In genomic region chr21:20998456-20998789, GRCh38 we compare ENCODE assay signal across 8 cellular contexts. TPM values are rescaled to one million over a fixed set of nuclear protein-coding genes. Genes with fewer than 3 reads are reported as not detected.
DNase-seq lines count a peak whose midpoint lies in the region; ATAC-seq and TF ChIP-seq lines count a peak whose summit lies in the region.

No MANE protein-coding gene starts in this region.

- H3K4me1 ChIP-seq in CD4-positive, CD25-positive, alpha-beta regulatory T cell (ENCODE audit: control insufficient read depth, insufficient read depth, low read length, poor library complexity, severe bottlenecking): peaks cover 3% of the 10 kb centered on the region
- H3K4me1 ChIP-seq in duodenal mucosa (ENCODE audit: control insufficient read depth in 1 of 2, insufficient read depth in 2 of 2, low read length in 2 of 2): peaks cover 0 to 3% of the 10 kb centered on the region in 2 donors

- H3K4me1 Mint-ChIP-seq in CD4-positive, CD25-positive, alpha-beta regulatory T cell: peaks cover 0 to 13% (median 2%) of the 10 kb centered on the region in 4 donors
- peaks cover 0 to 15% of the 10 kb centered on the region in 2 donors for H3K4me1 Mint-ChIP-seq in natural killer cell treated with Interleukin-12 subunit alpha and Interleukin-12 subunit beta and Interleukin-15 and Interleukin-18, amount 100 ng/mL, for 72 hours (ENCODE audit: low read depth in 2 of 2)

- H3K36me3 Mint-ChIP-seq in CD4-positive, CD25-positive, alpha-beta regulatory T cell: no peaks in the 10 kb centered on the region
- no peaks in the 10 kb centered on the region for H3K36me3 Mint-ChIP-seq in natural killer cell treated with Interleukin-12 subunit alpha and Interleukin-12 subunit beta and Interleukin-15 and Interleukin-18, amount 100 ng/mL, for 72 hours

- no peak for DNase-seq in CD4-positive, CD25-positive, alpha-beta regulatory T cell
- DNase-seq in natural killer cell treated with Interleukin-12 subunit alpha and Interleukin-12 subunit beta and Interleukin-15 and Interleukin-18, amount 100 ng/mL, for 72 hours (ENCODE audit: low spot score): no peak
- DNase-seq in AG20443 (ENCODE audit: low spot score) (no peak), SW480 (ENCODE audit: low spot score) (no peak), DMS114 treated with DMSO at 0.1 percent for 48 hours (lab: John Stamatoyannopoulos, UW; ENCODE audit: unreplicated experiment) (no peak)

- H3K4me3 ChIP-seq in CD4-positive, CD25-positive, alpha-beta regulatory T cell (ENCODE audit: low read depth, low read length): peak overlapping the region; percentile 7
- peak overlapping the region; percentile 64 to 65 for H3K4me3 ChIP-seq in duodenal mucosa (ENCODE audit: low read depth in 1 of 2, low read length in 2 of 2)

- no peaks in the 10 kb centered on the region for H3K9me3 ChIP-seq in CD4-positive, CD25-positive, alpha-beta regulatory T cell (ENCODE audit: control insufficient read depth in 2 of 2, low read length in 2 of 2)
- no peaks in the 10 kb centered on the region for H3K9me3 ChIP-seq in duodenal mucosa (ENCODE audit: control insufficient read depth in 1 of 2, low read length in 2 of 2)

- H3K36me3 ChIP-seq in CD4-positive, CD25-positive, alpha-beta regulatory T cell (ENCODE audit: control insufficient read depth, insufficient read depth, low read length): no peaks in the 10 kb centered on the region
- H3K36me3 ChIP-seq in duodenal mucosa (ENCODE audit: control insufficient read depth in 1 of 2, insufficient read depth in 2 of 2, low read length in 2 of 2): no peaks in the 10 kb centered on the region

- no peak overlapping the region for H3K27ac ChIP-seq in CD4-positive, CD25-positive, alpha-beta regulatory T cell (ENCODE audit: insufficient read depth, low read length, poor library complexity, severe bottlenecking)
- H3K27ac ChIP-seq in duodenal mucosa (ENCODE audit: low read depth, low read length): no peak overlapping the region

- peak overlapping the region in 2 of 4 donors; percentile 74 to 75 for H3K4me3 Mint-ChIP-seq in CD4-positive, CD25-positive, alpha-beta regulatory T cell
- H3K4me3 Mint-ChIP-seq in natural killer cell treated with Interleukin-12 subunit alpha and Interleukin-12 subunit beta and Interleukin-15 and Interleukin-18, amount 100 ng/mL, for 72 hours: peak overlapping the region; percentile 51

- H3K27me3 Mint-ChIP-seq in CD4-positive, CD25-positive, alpha-beta regulatory T cell: peaks cover 13% of the 10 kb centered on the region
- peaks cover 0 to 2% of the 10 kb centered on the region in 2 donors for H3K27me3 Mint-ChIP-seq in natural killer cell treated with Interleukin-12 subunit alpha and Interleukin-12 subunit beta and Interleukin-15 and Interleukin-18, amount 100 ng/mL, for 72 hours

- no peak overlapping the region for H3K9ac ChIP-seq in duodenal mucosa (ENCODE audit: low read depth in 1 of 2, low read length in 2 of 2)

- no peak overlapping the region for H3K27ac Mint-ChIP-seq in CD4-positive, CD25-positive, alpha-beta regulatory T cell
- no peak overlapping the region for H3K27ac Mint-ChIP-seq in natural killer cell treated with Interleukin-12 subunit alpha and Interleukin-12 subunit beta and Interleukin-15 and Interleukin-18, amount 100 ng/mL, for 72 hours

- no peak for TF ChIP-seq POLR2A in GM18505 (IDR thresholded peaks at IDR 0.05; ENCODE audit: borderline replicate concordance, extremely low read depth, insufficient read depth, insufficient read length)

- H3K27me3 ChIP-seq in CD4-positive, CD25-positive, alpha-beta regulatory T cell (ENCODE audit: control insufficient read depth, insufficient read depth, low read length): peaks cover 3% of the 10 kb centered on the region
- peaks cover 7 to 18% of the 10 kb centered on the region in 2 donors for H3K27me3 ChIP-seq in duodenal mucosa (ENCODE audit: control insufficient read depth in 1 of 2, insufficient read depth in 2 of 2, low read length in 2 of 2)

- no peak for ATAC-seq in CD4-positive, CD25-positive, alpha-beta regulatory T cell (ENCODE audit: low read depth in 2 of 2)
- ATAC-seq in HG03354 (IDR thresholded peaks at IDR 0.05; ENCODE audit: poor library complexity, severe bottlenecking, unreplicated experiment) (peak; percentile 27), GM18505 (IDR thresholded peaks at IDR 0.05; ENCODE audit: unreplicated experiment) (no peak)
- no peak for ATAC-seq in natural killer cell treated with Interleukin-12 subunit alpha and Interleukin-12 subunit beta and Interleukin-15 and Interleukin-18, amount 100 ng/mL, for 72 hours

- peaks cover 0 to 10% (median 3%) of the 10 kb centered on the region in 7 donors for H3K9me3 Mint-ChIP-seq in CD4-positive, CD25-positive, alpha-beta regulatory T cell
- no peaks in the 10 kb centered on the region for H3K9me3 Mint-ChIP-seq in natural killer cell treated with Interleukin-12 subunit alpha and Interleukin-12 subunit beta and Interleukin-15 and Interleukin-18, amount 100 ng/mL, for 72 hours

RNA-seq across cellular contexts. Expression of gene NCAM2, which starts 0.2 kb away (rescaled TPM):
- not detected for total RNA-seq in CD4-positive, CD25-positive, alpha-beta regulatory T cell
- not detected for polyA plus RNA-seq in CD4-positive, CD25-positive, alpha-beta regulatory T cell
- not detected for total RNA-seq in natural killer cell treated with Interleukin-12 subunit alpha and Interleukin-12 subunit beta and Interleukin-15 and Interleukin-18, amount 100 ng/mL, for 72 hours
